In genomic region chr2:111686994-111687393, GRCh38 we compare ENCODE assay signal across 32 cellular contexts.
"Had no signal": no experiment of that assay in that cellular context is flagged by ENCODE, and none has a peak within 500 bp of the region (broad histone marks: within the 10 kb centered on the region; RNA-seq: fewer than 3 reads in every experiment).

No MANE protein-coding gene starts in this region.

- H3K4me1 ChIP-seq: foreskin keratinocyte, gastrocnemius medialis had no signal

- H3K27me3 Mint-ChIP-seq: activated T-cell treated with anti-CD3 and anti-CD28 coated beads, Interleukin-2, amount 50 U/mL, for 24 hours; T-helper 17 cell had no signal

- H3K27ac Mint-ChIP-seq: activated CD4-positive, alpha-beta memory T cell treated with anti-CD3 and anti-CD28 coated beads, Interleukin-2, amount 10 ng/mL, durations not matched to agents 7 days and 5 days; activated CD4-positive, alpha-beta T cell treated with anti-CD3 and anti-CD28 coated beads, Interleukin-2, amount 10 ng/mL, durations not matched to agents 7 days and 5 days; activated naive CD4-positive, alpha-beta T cell treated with anti-CD3 and anti-CD28 coated beads, Interleukin-2, amount 10 ng/mL, durations not matched to agents 7 days and 5 days; activated naive CD4-positive, alpha-beta T cell treated with anti-CD3 and anti-CD28 coated beads, Interleukin-2, amount 50 U/mL, for 72 hours; activated naive CD8-positive, alpha-beta T cell treated with anti-CD3 and anti-CD28 coated beads, Interleukin-2, amount 10 ng/mL, durations not matched to agents 7 days and 5 days; activated T-cell treated with anti-CD3 and anti-CD28 coated beads, Interleukin-2, amount 50 U/mL, for 24 hours; activated T-cell treated with anti-CD3 and anti-CD28 coated beads, Interleukin-2, amount 50 U/mL, for 72 hours; brain; effector memory CD8-positive, alpha-beta T cell; T-helper 17 cell; T-helper 2 cell treated with Interferon-gamma antibody and Interleukin-4, amounts not matched to agents 5 μg/mL and 100 μg/mL, for 36 hours; WTC11 had no signal

- H3K36me3 ChIP-seq: ascending aorta, breast epithelium, esophagus muscularis mucosa, gastrocnemius medialis had no signal

- H3K9me3 ChIP-seq: ascending aorta, breast epithelium, esophagus muscularis mucosa, gastrocnemius medialis had no signal

- H3K9me3 Mint-ChIP-seq: activated CD4-positive, alpha-beta memory T cell treated with anti-CD3 and anti-CD28 coated beads, Interleukin-2, amount 10 ng/mL, durations not matched to agents 7 days and 5 days; activated naive CD4-positive, alpha-beta T cell treated with anti-CD3 and anti-CD28 coated beads, Interleukin-2, amount 10 ng/mL, durations not matched to agents 7 days and 5 days; activated naive CD4-positive, alpha-beta T cell treated with anti-CD3 and anti-CD28 coated beads, Interleukin-2, amount 50 U/mL, for 72 hours; activated T-cell treated with anti-CD3 and anti-CD28 coated beads, Interleukin-2, amount 50 U/mL, for 24 hours; activated T-cell treated with anti-CD3 and anti-CD28 coated beads, Interleukin-2, amount 50 U/mL, for 72 hours; effector memory CD8-positive, alpha-beta T cell; T-helper 2 cell treated with Interferon-gamma antibody and Interleukin-4, amounts not matched to agents 5 μg/mL and 100 μg/mL, for 36 hours had no signal

- H3K4me1 Mint-ChIP-seq: activated CD4-positive, alpha-beta memory T cell treated with anti-CD3 and anti-CD28 coated beads, Interleukin-2, amount 10 ng/mL, durations not matched to agents 7 days and 5 days; activated CD4-positive, alpha-beta T cell treated with anti-CD3 and anti-CD28 coated beads, Interleukin-2, amount 10 ng/mL, durations not matched to agents 7 days and 5 days; activated naive CD4-positive, alpha-beta T cell treated with anti-CD3 and anti-CD28 coated beads, Interleukin-2, amount 10 ng/mL, durations not matched to agents 7 days and 5 days; activated naive CD8-positive, alpha-beta T cell treated with anti-CD3 and anti-CD28 coated beads, Interleukin-2, amount 10 ng/mL, durations not matched to agents 7 days and 5 days; T-helper 17 cell; WTC11 had no signal

- H3K27ac ChIP-seq: ascending aorta, breast epithelium, esophagus muscularis mucosa, foreskin keratinocyte, gastrocnemius medialis had no signal

- H3K36me3 Mint-ChIP-seq: activated naive CD4-positive, alpha-beta T cell treated with anti-CD3 and anti-CD28 coated beads, Interleukin-2, amount 10 ng/mL, durations not matched to agents 7 days and 5 days; activated naive CD4-positive, alpha-beta T cell treated with anti-CD3 and anti-CD28 coated beads, Interleukin-2, amount 50 U/mL, for 72 hours; activated naive CD8-positive, alpha-beta T cell treated with anti-CD3 and anti-CD28 coated beads, Interleukin-2, amount 10 ng/mL, durations not matched to agents 7 days and 5 days; brain had no signal

- ATAC-seq: activated naive CD4-positive, alpha-beta T cell treated with anti-CD3 and anti-CD28 coated beads, Interleukin-2, amount 50 U/mL, for 72 hours; activated T-cell treated with anti-CD3 and anti-CD28 coated beads, Interleukin-2, amount 50 U/mL, for 72 hours; effector memory CD8-positive, alpha-beta T cell; foreskin keratinocyte; gastrocnemius medialis; T-helper 17 cell; WTC11 had no signal

- H3K27me3 ChIP-seq: ascending aorta, breast epithelium, esophagus muscularis mucosa, foreskin keratinocyte, gastrocnemius medialis had no signal

- H3K4me3 Mint-ChIP-seq: activated CD4-positive, alpha-beta memory T cell treated with anti-CD3 and anti-CD28 coated beads, Interleukin-2, amount 10 ng/mL, durations not matched to agents 7 days and 5 days; activated CD4-positive, alpha-beta T cell treated with anti-CD3 and anti-CD28 coated beads, Interleukin-2, amount 10 ng/mL, durations not matched to agents 7 days and 5 days; activated naive CD4-positive, alpha-beta T cell treated with anti-CD3 and anti-CD28 coated beads, Interleukin-2, amount 10 ng/mL, durations not matched to agents 7 days and 5 days; activated naive CD8-positive, alpha-beta T cell treated with anti-CD3 and anti-CD28 coated beads, Interleukin-2, amount 10 ng/mL, durations not matched to agents 7 days and 5 days; activated T-cell treated with anti-CD3 and anti-CD28 coated beads, Interleukin-2, amount 50 U/mL, for 24 hours; activated T-cell treated with anti-CD3 and anti-CD28 coated beads, Interleukin-2, amount 50 U/mL, for 72 hours; brain; effector memory CD8-positive, alpha-beta T cell; T-helper 17 cell; T-helper 2 cell treated with Interferon-gamma antibody and Interleukin-4, amounts not matched to agents 5 μg/mL and 100 μg/mL, for 36 hours; WTC11 had no signal

- DNase-seq: activated CD4-positive, alpha-beta memory T cell treated with anti-CD3 and anti-CD28 coated beads, Interleukin-2, amount 10 ng/mL, durations not matched to agents 7 days and 5 days; activated CD4-positive, alpha-beta T cell treated with anti-CD3 and anti-CD28 coated beads for 1 hour; activated CD4-positive, alpha-beta T cell treated with anti-CD3 and anti-CD28 coated beads for 4 hours; activated CD4-positive, alpha-beta T cell treated with anti-CD3 and anti-CD28 coated beads, Interleukin-2, amount 10 ng/mL, durations not matched to agents 7 days and 5 days; activated CD4-positive, alpha-beta T cell treated with anti-CD3 and anti-CD28 coated beads, Interleukin-2, amount 50 U/mL, for 4 hours; activated CD8-positive, alpha-beta memory T cell treated with anti-CD3 and anti-CD28 coated beads, Interleukin-2, amount 50 U/mL, for 48 hours; activated gamma-delta T cell; activated naive CD4-positive, alpha-beta T cell; activated naive CD4-positive, alpha-beta T cell treated with anti-CD3 and anti-CD28 coated beads, Interleukin-2, amount 10 ng/mL, durations not matched to agents 7 days and 5 days; activated naive CD8-positive, alpha-beta T cell treated with anti-CD3 and anti-CD28 coated beads, Interleukin-2, amount 10 ng/mL, durations not matched to agents 7 days and 5 days; activated T-cell treated with anti-CD3 and anti-CD28 coated beads for 4 hours; activated T-cell treated with anti-CD3 and anti-CD28 coated beads, Interleukin-2, amount 50 U/mL, for 24 hours; activated T-cell treated with anti-CD3 and anti-CD28 coated beads, Interleukin-2, amount 50 U/mL, for 72 hours; caudate nucleus; cortex of kidney; dermis blood vessel endothelial cell; effector CD4-positive, alpha-beta T cell; effector memory CD8-positive, alpha-beta T cell; erythroblast; foreskin keratinocyte; gastrocnemius medialis; glutamatergic neuron; T-helper 1 cell; T-helper 17 cell; T1000 had no signal

- H3K4me3 ChIP-seq: ascending aorta, breast epithelium, esophagus muscularis mucosa, gastrocnemius medialis had no signal
